Comparison of ENCODE assay signal across 16 cellular contexts in the genomic region with DNA sequence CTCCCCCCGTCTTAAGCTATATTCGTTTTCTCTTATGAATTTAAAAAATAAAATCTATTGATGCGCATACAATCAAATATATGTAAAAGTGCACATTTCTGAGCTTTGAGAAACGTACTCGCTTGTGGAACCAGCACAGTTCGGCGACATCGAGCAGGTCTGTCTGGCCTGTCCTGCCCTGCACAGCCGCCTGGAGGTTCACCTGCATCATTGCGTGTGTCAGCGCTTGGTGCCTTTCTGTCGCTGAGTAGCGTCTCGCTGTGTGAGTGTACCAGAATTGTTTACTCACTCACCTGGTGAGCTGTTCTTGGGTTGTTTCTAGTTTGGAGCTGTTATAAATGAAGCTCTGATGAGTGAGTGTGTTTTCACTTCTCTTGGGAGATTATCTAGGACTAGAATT.
A peak's percentile ranks its signal among the peaks of the same experiment; 100 is the strongest.
DNase-seq lines count a peak whose midpoint lies in the region; ATAC-seq and TF ChIP-seq lines count a peak whose summit lies in the region.
"Had no signal": no experiment of that assay in that cellular context is flagged by ENCODE, and none has a peak within 500 bp of the region (broad histone marks: within the 10 kb centered on the region; RNA-seq: fewer than 3 reads in every experiment).

No MANE protein-coding gene starts in this region.

- H3K79me1 ChIP-seq in mesendoderm (ENCODE audit: low read length), result no peaks in the 10 kb centered on the region

- no peak for ATAC-seq in activated CD4-positive, CD25-positive, alpha-beta regulatory T cell treated with anti-CD3 and anti-CD28 coated beads, Interleukin-2, amount 50 U/mL, for 24 hours
- ATAC-seq: body of pancreas had no signal

- no peak overlapping the region for H3K4me3 ChIP-seq in mesendoderm (ENCODE audit: low read length)
- H3K4me3 ChIP-seq: body of pancreas, HAP-1, right atrium auricular region, SJCRH30, stomach had no signal

- H2BK15ac ChIP-seq in mesendoderm (replicated peaks; ENCODE audit: low read depth), result no peak overlapping the region

- no peak overlapping the region for H4K8ac ChIP-seq in mesendoderm (ENCODE audit: low read depth, low read length)

- H2BK120ac ChIP-seq in mesendoderm (ENCODE audit: low read depth, low read length), result no peak overlapping the region

- no CpG with 5 or more reads among the region's 14 CpGs for WGBS in mesendoderm (ENCODE audit: extremely low coverage, insufficient coverage, low lambda C conversion rate)

- H3K56ac ChIP-seq in mesendoderm (ENCODE audit: low read length), result no peak overlapping the region

- no peaks in the 10 kb centered on the region for H3K36me3 ChIP-seq in mesendoderm (ENCODE audit: control insufficient read depth, insufficient read depth, low read length)
- H3K36me3 ChIP-seq: HAP-1, right atrium auricular region, SJCRH30, stomach had no signal

- no peak overlapping the region for H4K5ac ChIP-seq in mesendoderm (ENCODE audit: low read length)

- no peak overlapping the region for H2AK5ac ChIP-seq in mesendoderm (ENCODE audit: low read length)

- H3K4me2 ChIP-seq in mesendoderm (ENCODE audit: low read length), result no peak overlapping the region

- no peak overlapping the region for H2BK5ac ChIP-seq in mesendoderm (ENCODE audit: low read length)

- H3K27ac ChIP-seq in C4-2B, result peak overlapping the region; percentile 8; the same call in 1 of the 2 replicates
- H3K27ac ChIP-seq in mesendoderm (ENCODE audit: low read depth, low read length), result no peak overlapping the region
- H3K27ac ChIP-seq: body of pancreas, right atrium auricular region, SJCRH30, stomach had no signal

- H3K9ac ChIP-seq in mesendoderm (ENCODE audit: low read length), result no peak overlapping the region

- H3K4me1 ChIP-seq in mesendoderm (ENCODE audit: control insufficient read depth, low read depth, low read length), result no peaks in the 10 kb centered on the region
- H3K4me1 ChIP-seq: body of pancreas, HAP-1 had no signal

- H3K18ac ChIP-seq in mesendoderm (ENCODE audit: low read length), result no peak overlapping the region

- H3K23ac ChIP-seq in mesendoderm (ENCODE audit: low read length), result no peak overlapping the region

- TF ChIP-seq CTCF in C4-2B (conservative IDR thresholded peaks at IDR 0.05), result peak; percentile 80
- TF ChIP-seq CTCF in LNCAP (IDR thresholded peaks at IDR 0.05), result peak; percentile 83

- no peak overlapping the region for H3K4ac ChIP-seq in mesendoderm (ENCODE audit: low read depth, low read length)

- H3K79me2 ChIP-seq in mesendoderm (ENCODE audit: control insufficient read depth, insufficient read depth, low read length), result no peaks in the 10 kb centered on the region

- DNase-seq in NCI-H774 (lab: John Stamatoyannopoulos, UW) (peak; percentile 11), mesendoderm (peak; percentile 30), GDM1 (lab: John Stamatoyannopoulos, UW) (no peak), NCI-H1048 (lab: John Stamatoyannopoulos, UW) (no peak), HPDE6-E6E7 (ENCODE audit: extremely low spot score) (no peak)
- DNase-seq: activated CD4-positive, alpha-beta T cell treated with anti-CD3 and anti-CD28 coated beads, Interleukin-2, amount 10 ng/mL, durations not matched to agents 24 days and 14 days; body of pancreas; mesenchymal stem cell; NCI-H2107; SJCRH30; stomach had no signal

- H3K27me3 ChIP-seq in mesendoderm (ENCODE audit: insufficient read depth, low read length, poor library complexity), result no peaks in the 10 kb centered on the region
- H3K27me3 ChIP-seq: body of pancreas, right atrium auricular region, SJCRH30, stomach had no signal

Comparison
In these comparisons a context has a peak if more than half of its experiments do, and no peak if none do; other contexts are left out.
1. DNase-seq: peak in NCI-H774 (single experiment) and mesendoderm (single experiment); none in GDM1 (single experiment), NCI-H1048 (single experiment) and HPDE6-E6E7 (single experiment).